ENCODE assay signal across 22 cellular contexts in the genomic region with DNA sequence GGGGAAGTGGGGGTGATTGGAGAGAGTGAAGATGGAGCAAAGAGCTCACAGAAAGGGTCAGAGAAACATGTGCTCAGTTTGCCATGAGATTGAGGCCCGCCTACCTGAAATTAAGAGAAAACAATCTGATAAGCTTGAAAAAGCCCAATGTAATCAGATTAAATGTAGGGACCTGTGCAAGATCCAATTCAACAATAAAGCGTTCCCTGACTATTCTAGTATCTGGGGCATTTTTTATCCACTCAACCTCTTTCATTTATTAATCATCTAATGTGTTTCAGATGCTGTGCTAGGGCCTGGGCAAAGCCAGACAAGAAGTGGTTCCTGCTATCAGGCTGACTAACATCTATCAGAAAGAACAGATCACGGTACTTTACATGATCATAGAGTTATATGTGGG.
"Had no signal": no experiment of that assay in that cellular context is flagged by ENCODE, and none has a peak within 500 bp of the region (broad histone marks: within the 10 kb centered on the region; RNA-seq: fewer than 3 reads in every experiment).

No MANE protein-coding gene starts in this region.

- H3K27ac ChIP-seq: lower lobe of right lung, ovary, right atrium auricular region, right lobe of liver, suprapubic skin, tibial nerve, uterus had no signal

- H3K4me3 Mint-ChIP-seq: mesothelial cell of epicardium; naive thymus-derived CD4-positive, alpha-beta T cell; natural killer cell treated with Interleukin-12 subunit alpha and Interleukin-12 subunit beta and Interleukin-15 and Interleukin-18, amount 100 ng/mL, for 72 hours; stimulated activated naive CD8-positive, alpha-beta T cell treated with anti-CD3 and anti-CD28 coated beads, Interleukin-15, Interleukin-2, amounts not matched to agents 100 ng/mL and 50 ng/mL, for 24 hours; type B pancreatic cell had no signal

- H3K36me3 ChIP-seq: lower lobe of right lung, ovary, right atrium auricular region, right lobe of liver, suprapubic skin, tibial nerve, uterus had no signal

- H3K4me3 ChIP-seq: lower lobe of right lung, ovary, right atrium auricular region, right lobe of liver, smooth muscle cell, suprapubic skin, tibial nerve, uterus had no signal

- H3K36me3 Mint-ChIP-seq: mesothelial cell of epicardium; naive thymus-derived CD4-positive, alpha-beta T cell; natural killer cell treated with Interleukin-12 subunit alpha and Interleukin-12 subunit beta and Interleukin-15 and Interleukin-18, amount 100 ng/mL, for 72 hours; type B pancreatic cell had no signal

- H3K9me3 Mint-ChIP-seq: naive thymus-derived CD4-positive, alpha-beta T cell; stimulated activated naive CD8-positive, alpha-beta T cell treated with anti-CD3 and anti-CD28 coated beads, Interleukin-15, Interleukin-2, amounts not matched to agents 100 ng/mL and 50 ng/mL, for 24 hours; type B pancreatic cell had no signal

- H3K27me3 ChIP-seq: ovary, right atrium auricular region, right lobe of liver, suprapubic skin, tibial nerve, uterus had no signal

- H3K27ac Mint-ChIP-seq: mesothelial cell of epicardium; natural killer cell treated with Interleukin-12 subunit alpha and Interleukin-12 subunit beta and Interleukin-15 and Interleukin-18, amount 100 ng/mL, for 72 hours; progenitor cell of endocrine pancreas; stimulated activated naive CD8-positive, alpha-beta T cell treated with anti-CD3 and anti-CD28 coated beads, Interleukin-15, Interleukin-2, amounts not matched to agents 100 ng/mL and 50 ng/mL, for 24 hours; type B pancreatic cell had no signal

- ATAC-seq: left cardiac atrium; left lobe of liver; lower lobe of right lung; naive thymus-derived CD4-positive, alpha-beta T cell; right lobe of liver had no signal

- H3K4me1 Mint-ChIP-seq: naive thymus-derived CD4-positive, alpha-beta T cell had no signal

- H3K4me2 ChIP-seq: smooth muscle cell had no signal

- H3K9me3 ChIP-seq: lower lobe of right lung, ovary, right atrium auricular region, right lobe of liver, suprapubic skin, tibial nerve, uterus had no signal

- H3K4me1 ChIP-seq: lower lobe of right lung, right atrium auricular region, right lobe of liver, suprapubic skin, tibial nerve, uterus had no signal

- DNase-seq: hippocampal formation; kidney glomerular epithelial cell; left cardiac atrium; lower lobe of right lung; mammary epithelial cell; naive thymus-derived CD4-positive, alpha-beta T cell; ovary; right lobe of liver; stimulated activated CD4-positive, alpha-beta T cell treated with anti-CD3 and anti-CD28 coated beads, Interleukin-2, amount 100 ng/mL, for 24 hours; stimulated activated CD4-positive, alpha-beta T cell treated with anti-CD3 and anti-CD28 coated beads, Interleukin-4, amount 100 ng/mL, for 1 hour; stimulated activated naive CD4-positive, alpha-beta T cell; uterus had no signal
